5 cellular contexts compared by ENCODE assay signal in the genomic region with DNA sequence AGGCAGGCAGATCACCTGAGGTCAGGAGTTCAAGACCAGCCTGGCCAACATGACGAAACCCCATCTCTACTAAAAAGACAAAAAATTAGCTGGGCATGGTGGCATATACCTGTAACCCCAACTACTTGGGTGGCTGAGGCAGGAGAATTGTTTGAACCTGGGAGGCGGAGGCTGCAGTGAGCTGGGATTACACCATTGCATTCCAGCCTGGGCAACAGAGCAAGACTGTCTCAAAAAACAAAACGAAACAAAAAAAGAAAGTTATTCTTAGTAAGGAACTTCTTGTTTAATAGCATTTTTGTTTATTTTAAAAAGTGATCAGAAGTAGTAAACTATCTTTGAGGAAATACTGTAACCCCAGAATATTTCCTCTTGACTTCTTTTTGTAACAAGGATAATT. TPM values are rescaled to one million over a fixed set of nuclear protein-coding genes. Genes with fewer than 3 reads are reported as not detected.
"Had no signal": no experiment of that assay in that cellular context is flagged by ENCODE, and none has a peak within 500 bp of the region (broad histone marks: within the 10 kb centered on the region; RNA-seq: fewer than 3 reads in every experiment).

No MANE protein-coding gene starts in this region.

RNA-seq across cellular contexts. Expression of gene PTH2R, which starts 50.2 kb away (rescaled TPM):
- total RNA-seq: astrocyte; esophagus squamous epithelium; gastrocnemius medialis; natural killer cell treated with Interleukin-12 subunit alpha and Interleukin-12 subunit beta and Interleukin-15 and Interleukin-18, amount 100 ng/mL, for 72 hours; osteocyte had no signal
